ENCODE assay signal across 14 cellular contexts in the genomic region with DNA sequence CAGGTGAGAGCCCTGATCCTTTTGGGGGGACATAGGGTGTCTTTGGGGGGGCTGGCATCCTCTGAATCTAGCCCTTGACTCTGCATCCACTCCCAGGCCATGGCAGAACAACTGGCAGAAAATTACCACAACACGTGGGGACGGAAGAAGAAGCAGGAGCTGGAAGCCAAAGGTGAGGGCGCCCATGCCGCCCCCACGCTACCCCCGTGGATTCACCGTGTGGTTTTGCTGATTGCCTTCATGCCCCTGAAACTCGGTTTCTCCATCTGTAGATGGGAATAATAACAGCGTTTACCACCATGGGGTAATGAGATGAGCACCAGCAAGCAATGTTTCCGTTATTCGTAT.
DNase-seq lines count a peak whose midpoint lies in the region; TF ChIP-seq lines count a peak whose summit lies in the region.
"Had no signal": no experiment of that assay in that cellular context is flagged by ENCODE, and none has a peak within 500 bp of the region (broad histone marks: within the 10 kb centered on the region; RNA-seq: fewer than 3 reads in every experiment).

No MANE protein-coding gene starts in this region.

- no peak overlapping the region for H2BK5ac ChIP-seq in H9 (ENCODE audit: insufficient read length, low read length)

- no peak overlapping the region for H3K14ac ChIP-seq in H9 (ENCODE audit: insufficient read depth, low read length)

- H3K79me1 ChIP-seq in H9 (ENCODE audit: insufficient read depth, low read depth, low read length, poor library complexity, severe bottlenecking): no peaks in the 10 kb centered on the region

- H3K27me3 ChIP-seq in H9 (ENCODE audit: insufficient read depth, low read length) (no peaks in the 10 kb centered on the region), iPS-15b (ENCODE audit: control insufficient read depth, insufficient read depth, low read length) (no peaks in the 10 kb centered on the region), ascending aorta (no peaks in the 10 kb centered on the region)
- H3K27me3 ChIP-seq: vagina had no signal

- H4K20me1 ChIP-seq in H9 (ENCODE audit: control insufficient read depth, insufficient read depth, insufficient read length) (no peaks in the 10 kb centered on the region), OCI-LY7 (ENCODE audit: insufficient read depth, low read length) (no peaks in the 10 kb centered on the region)

- H2BK15ac ChIP-seq in H9 (ENCODE audit: low read depth, low read length): no peak overlapping the region

- no peaks in the 10 kb centered on the region for H3K36me3 ChIP-seq in OCI-LY7 (ENCODE audit: insufficient read depth, low read length)
- H3K36me3 ChIP-seq in iPS-15b (ENCODE audit: control insufficient read depth, insufficient read depth, low read length): peaks cover 32% of the 10 kb centered on the region
- no peaks in the 10 kb centered on the region for H3K36me3 ChIP-seq in ascending aorta
- H3K36me3 ChIP-seq: vagina had no signal

- no peak overlapping the region for H3K9ac ChIP-seq in H9 (ENCODE audit: extremely low read depth, insufficient read length, low read length)
- no peak overlapping the region for H3K9ac ChIP-seq in iPS-15b (ENCODE audit: low read depth, low read length)

- no peak overlapping the region for H4K8ac ChIP-seq in H9 (replicated peaks; ENCODE audit: insufficient read length, low read depth, low read length)

- no peak overlapping the region for H3K4me3 Mint-ChIP-seq in H9
- H3K4me3 Mint-ChIP-seq: activated CD8-positive, alpha-beta memory T cell treated with anti-CD3 and anti-CD28 coated beads, Interleukin-2, amount 10 ng/mL, durations not matched to agents 7 days and 5 days; activated naive CD4-positive, alpha-beta T cell treated with anti-CD3 and anti-CD28 coated beads for 36 hours had no signal

- H2BK120ac ChIP-seq in H9 (ENCODE audit: low read depth, low read length, poor library complexity, severe bottlenecking): no peak overlapping the region

- H3K4me1 Mint-ChIP-seq in H9: peaks cover 9 to 16% of the 10 kb centered on the region in 2 experiments; a peak in 3 of 4 replicates
- H3K4me1 Mint-ChIP-seq: activated CD8-positive, alpha-beta memory T cell treated with anti-CD3 and anti-CD28 coated beads, Interleukin-2, amount 10 ng/mL, durations not matched to agents 7 days and 5 days had no signal

- H3K4me3 ChIP-seq in OCI-LY7 (ENCODE audit: low read depth, low read length, poor library complexity, severe bottlenecking): peak overlapping the region; percentile 29
- peak overlapping the region; percentile 23 for H3K4me3 ChIP-seq in iPS-15b (ENCODE audit: low read depth, low read length)
- no peak overlapping the region for H3K4me3 ChIP-seq in ascending aorta
- H3K4me3 ChIP-seq: vagina had no signal

- no peaks in the 10 kb centered on the region; the same call in 1 of the 2 replicates for H3K4me1 ChIP-seq in H9 (ENCODE audit: insufficient read depth, low read length)
- H3K4me1 ChIP-seq in OCI-LY7 (ENCODE audit: insufficient read depth, low read length, poor library complexity, severe bottlenecking): peaks cover 10% of the 10 kb centered on the region
- peaks cover 6% of the 10 kb centered on the region for H3K4me1 ChIP-seq in iPS-15b (ENCODE audit: control insufficient read depth, insufficient read depth, low read length)
- H3K4me1 ChIP-seq in ascending aorta: no peaks in the 10 kb centered on the region
- H3K4me1 ChIP-seq: vagina had no signal

- H3K9me3 Mint-ChIP-seq in H9: no peaks in the 10 kb centered on the region
- H3K9me3 Mint-ChIP-seq: activated naive CD4-positive, alpha-beta T cell treated with anti-CD3 and anti-CD28 coated beads for 36 hours; stimulated activated naive CD8-positive, alpha-beta T cell treated with anti-CD3 and anti-CD28 coated beads, Interleukin-15, amount 100 ng/mL, for 72 hours had no signal

- H3T11ph ChIP-seq in H9 (ENCODE audit: low read length): no peak overlapping the region

- no peak overlapping the region for H3K23ac ChIP-seq in H9 (ENCODE audit: insufficient read length, low read depth, low read length)

- TF ChIP-seq CTCF in C4-2B (conservative IDR thresholded peaks at IDR 0.05) (no peak), H9 (conservative IDR thresholded peaks at IDR 0.05) (no peak), OCI-LY7 (conservative IDR thresholded peaks at IDR 0.05; ENCODE audit: low read length) (no peak), ascending aorta (IDR thresholded peaks at IDR 0.05) (no peak)

- no peak overlapping the region for H3K56ac ChIP-seq in H9 (ENCODE audit: insufficient read length, low read depth, low read length)

- no TSS peak for BruUV-seq in OCI-LY7 (replicated peaks; lab: Mats Ljungman, UMichigan)

- H4K5ac ChIP-seq in H9 (ENCODE audit: insufficient read length, low read depth, low read length): no peak overlapping the region

- no peak overlapping the region for H3K18ac ChIP-seq in H9 (ENCODE audit: insufficient read length, low read depth, low read length)

- H3K9me3 ChIP-seq in H9 (ENCODE audit: control insufficient read depth, low read depth, low read length): no peaks in the 10 kb centered on the region
- peaks cover 4% of the 10 kb centered on the region; the same call in 1 of the 2 replicates for H3K9me3 ChIP-seq in OCI-LY7 (ENCODE audit: low read length)
- no peaks in the 10 kb centered on the region for H3K9me3 ChIP-seq in iPS-15b (ENCODE audit: control insufficient read depth, insufficient read depth, low read length)
- H3K9me3 ChIP-seq in ascending aorta: no peaks in the 10 kb centered on the region
- H3K9me3 ChIP-seq: vagina had no signal

- no peak overlapping the region for H2BK12ac ChIP-seq in H9 (ENCODE audit: insufficient read length, low read depth, low read length)

- no peak overlapping the region; a peak in 1 of 7 replicates for H3K27ac Mint-ChIP-seq in H9
- H3K27ac Mint-ChIP-seq: activated CD8-positive, alpha-beta memory T cell treated with anti-CD3 and anti-CD28 coated beads, Interleukin-2, amount 10 ng/mL, durations not matched to agents 7 days and 5 days; activated naive CD4-positive, alpha-beta T cell treated with anti-CD3 and anti-CD28 coated beads for 36 hours had no signal

- H3K79me2 ChIP-seq in H9 (ENCODE audit: insufficient read depth, low read length) (no peaks in the 10 kb centered on the region; the same call in 1 of the 2 replicates), OCI-LY7 (ENCODE audit: insufficient read depth, low read depth, low read length) (no peaks in the 10 kb centered on the region)

- POLR2A ChIA-PET in OCI-LY7 (lab: Charles Lee): interaction anchor here (0.9 kb wide), 1 partner anchor 128 kb away, joined by 3 read pairs; no protein-coding TSS in a partner anchor

- no peak overlapping the region for H2AK5ac ChIP-seq in H9 (ENCODE audit: insufficient read length, low read length)

- H3K23me2 ChIP-seq in H9 (ENCODE audit: insufficient read length, low read depth, low read length, poor library complexity, severe bottlenecking): no peaks in the 10 kb centered on the region

- H2BK20ac ChIP-seq in H9 (ENCODE audit: low read depth, low read length, poor library complexity, severe bottlenecking): no peak overlapping the region

- no peak overlapping the region for H2AFZ ChIP-seq in H9 (ENCODE audit: low read length)
- H2AFZ ChIP-seq in OCI-LY7 (ENCODE audit: low read length): peak overlapping the region; percentile 63; the same call in 1 of the 2 replicates

- WGBS in H9 (ENCODE audit: extremely low coverage, insufficient read length, low lambda C conversion rate): no CpG with 5 or more reads among the region's 11 CpGs

- H3K27ac ChIP-seq in C4-2B (peak overlapping the region; percentile 15; the same call in 1 of the 2 replicates), H9 (ENCODE audit: insufficient read length, low read depth, low read length) (no peak overlapping the region), OCI-LY7 (ENCODE audit: low read depth, low read length, poor library complexity, severe bottlenecking) (no peak overlapping the region), ascending aorta (no peak overlapping the region)
- H3K27ac ChIP-seq: vagina had no signal

- H4K91ac ChIP-seq in H9 (ENCODE audit: insufficient read length, low read depth, low read length): no peak overlapping the region

- no peaks in the 10 kb centered on the region; the same call in 1 of the 2 replicates for H3K27me3 Mint-ChIP-seq in H9 (ENCODE audit: low read depth)

- CTCF ChIA-PET in OCI-LY7 (lab: Charles Lee; ENCODE audit: unreplicated experiment): interaction anchor here (0.6 kb wide), 2 partner anchors 382 to 448 kb away, joined by 3 read pairs; no protein-coding TSS in a partner anchor

- H3K4ac ChIP-seq in H9 (ENCODE audit: low read depth, low read length): no peak overlapping the region

- peak overlapping the region; percentile 28 for H3K4me2 ChIP-seq in H9 (ENCODE audit: insufficient read depth, insufficient read length, low read length)
- peak overlapping the region; percentile 43 for H3K4me2 ChIP-seq in OCI-LY7 (ENCODE audit: low read length)

- no peaks in the 10 kb centered on the region for H3K9me2 ChIP-seq in OCI-LY7 (ENCODE audit: insufficient read depth, low read length)

- DNase-seq in H9 (no peak), OCI-LY7 (ENCODE audit: low spot score) (no peak), Kasumi-1 (lab: John Stamatoyannopoulos, UW) (no peak), dedifferentiated amniotic fluid mesenchymal stem cell (ENCODE audit: extremely low spot score) (no peak), D341Med (ENCODE audit: low spot score) (no peak), ascending aorta (ENCODE audit: low spot score in 2 of 2) (no peak)
- DNase-seq: amniotic stem cell had no signal

- peaks cover 56 to 73% (median 67%) of the 10 kb centered on the region in 3 experiments; a peak in 6 of 7 replicates for H3K36me3 Mint-ChIP-seq in H9 (ENCODE audit: insufficient read depth in 1 of 3, low read depth in 3 of 3)
- H3K36me3 Mint-ChIP-seq: activated CD8-positive, alpha-beta memory T cell treated with anti-CD3 and anti-CD28 coated beads, Interleukin-2, amount 10 ng/mL, durations not matched to agents 7 days and 5 days; naive thymus-derived CD8-positive, alpha-beta T cell had no signal

- intact Hi-C loops in OCI-LY7 (cut with micrococcal nuclease; ENCODE audit: unreplicated experiment) (no loop called here), ascending aorta (cut with DNase I) (no loop called here)

Comparison
In these comparisons a context has a peak if more than half of its experiments do, and no peak if none do; other contexts are left out.
1. H3K4me3 ChIP-seq: peak in OCI-LY7 (single experiment) and iPS-15b (single experiment); none in ascending aorta (0 of 2).